Comparison of ENCODE assay signal across 13 cellular contexts in the genomic region with DNA sequence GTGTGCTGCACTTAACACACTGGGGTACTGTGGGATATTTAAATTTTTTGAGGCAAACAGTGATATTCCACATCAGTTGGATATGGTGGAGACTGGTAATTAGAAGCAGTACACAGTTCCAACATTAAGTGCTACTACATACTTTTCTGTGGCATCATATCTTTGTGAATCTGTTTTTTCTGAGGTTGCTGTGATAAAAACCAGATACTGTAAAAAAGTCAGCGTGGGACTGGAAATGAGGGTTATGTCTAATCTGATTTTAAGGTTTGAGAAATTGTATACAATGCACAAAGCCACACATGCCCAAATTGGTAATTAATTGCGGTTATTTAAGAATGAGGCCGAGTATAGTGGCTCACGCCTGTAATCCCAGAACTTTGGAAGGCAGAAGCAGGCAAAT. TPM values are rescaled to one million over a fixed set of nuclear protein-coding genes. Genes with fewer than 3 reads are reported as not detected.
"Had no signal": no experiment of that assay in that cellular context is flagged by ENCODE, and none has a peak within 500 bp of the region (broad histone marks: within the 10 kb centered on the region; RNA-seq: fewer than 3 reads in every experiment).

No MANE protein-coding gene starts in this region.

- H3K4me2 ChIP-seq: neural progenitor cell had no signal

- H3K36me3 ChIP-seq: esophagus muscularis mucosa, gastrocnemius medialis, left lung, neural progenitor cell, thoracic aorta, tibial nerve, upper lobe of left lung had no signal

- H3K4me1 ChIP-seq: neural progenitor cell, parathyroid adenoma had no signal

- H3K27me3 ChIP-seq: esophagus muscularis mucosa, gastrocnemius medialis, left lung, neural progenitor cell, tibial nerve, upper lobe of left lung had no signal

- H3K4me3 ChIP-seq: coronary artery, esophagus muscularis mucosa, gastrocnemius medialis, left lung, neural progenitor cell, thoracic aorta, tibial nerve, upper lobe of left lung had no signal

- ATAC-seq: stimulated activated effector memory CD8-positive, alpha-beta T cell treated with anti-CD3 and anti-CD28 coated beads, Interleukin-12 subunit alpha, Interleukin-12 subunit beta, amount 100 ng/mL, for 72 hours; stimulated activated naive CD8-positive, alpha-beta T cell treated with anti-CD3 and anti-CD28 coated beads, Interleukin-15, Interleukin-2, amounts not matched to agents 100 U/mL and 50 U/mL, for 24 hours had no signal

- DNase-seq: kidney, left lung had no signal

- H2AFZ ChIP-seq: neural progenitor cell, parathyroid adenoma had no signal

- H3K9me3 ChIP-seq: esophagus muscularis mucosa, gastrocnemius medialis, left lung, thoracic aorta, tibial nerve, upper lobe of left lung had no signal

- H3K27ac ChIP-seq: coronary artery, esophagus muscularis mucosa, gastrocnemius medialis, left lung, neural progenitor cell, parathyroid adenoma, thoracic aorta, tibial nerve, upper lobe of left lung had no signal

- H3K79me2 ChIP-seq: parathyroid adenoma had no signal

RNA-seq across cellular contexts. Expression of gene TBC1D12, which starts 41.2 kb away (rescaled TPM):
- polyA plus RNA-seq: naive thymus-derived CD4-positive, alpha-beta T cell had no signal
